Comparison of ENCODE assay signal across 8 cellular contexts in the genomic region with DNA sequence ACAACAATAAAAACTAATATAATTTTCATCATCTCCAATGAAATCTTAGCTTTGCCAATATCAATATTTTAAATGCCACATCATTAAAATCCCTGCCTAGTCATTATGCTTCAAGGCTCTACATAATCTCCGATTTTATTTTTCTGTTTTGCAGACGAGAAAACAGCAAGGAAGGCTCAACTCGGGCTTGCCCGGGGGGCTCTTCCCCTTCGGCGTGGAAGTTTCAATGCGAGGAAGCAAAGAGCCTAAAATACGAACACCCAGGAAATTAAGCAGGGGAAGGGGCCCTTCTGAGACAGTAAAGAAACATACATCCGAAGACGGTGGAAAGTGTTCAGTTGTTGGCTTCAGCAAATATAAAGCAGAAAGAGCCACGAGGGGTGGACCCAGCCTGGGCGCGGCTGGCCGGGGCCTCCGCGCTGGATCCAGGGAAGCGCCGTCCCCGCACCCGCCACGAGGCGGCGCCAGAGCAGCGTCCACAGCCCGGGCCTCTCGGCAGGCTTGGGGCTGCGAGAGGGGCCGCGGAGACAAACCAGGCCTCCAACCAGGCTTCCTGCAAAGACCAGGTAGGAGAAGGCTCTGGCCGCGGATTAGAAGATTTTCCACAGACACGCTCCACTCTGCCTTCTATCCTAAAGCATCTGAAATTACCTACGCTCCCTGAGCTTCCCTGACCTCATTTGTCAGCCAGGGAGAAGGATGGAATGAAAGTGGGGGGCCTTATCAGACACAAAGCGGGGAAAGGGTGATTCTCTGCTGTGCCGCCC.
DNase-seq lines count a peak whose midpoint lies in the region; ATAC-seq and TF ChIP-seq lines count a peak whose summit lies in the region.

No MANE protein-coding gene starts in this region.

- peak; percentile 83 for TF ChIP-seq CTCF in DND-41 (IDR thresholded peaks at IDR 0.05; ENCODE audit: borderline replicate concordance, extremely low read depth, low read length, poor library complexity, severe bottlenecking)
- TF ChIP-seq CTCF in HFF-Myc (IDR thresholded peaks at IDR 0.05; ENCODE audit: low read depth, low read length, missing control alignments), result peak; percentile 90
- TF ChIP-seq CTCF in fibroblast of the aortic adventitia (IDR thresholded peaks at IDR 0.05; ENCODE audit: insufficient read depth, low read length), result peak; percentile 82
- peak; percentile 94 for TF ChIP-seq CTCF in neural progenitor cell (IDR thresholded peaks at IDR 0.05)
- TF ChIP-seq CTCF in tibial artery (IDR thresholded peaks at IDR 0.05), result peak; percentile 92 to 97

- H2AFZ ChIP-seq in DND-41 (ENCODE audit: low read depth, low read length) (no peak overlapping the region), neural progenitor cell (replicated peaks) (peak overlapping the region; percentile 27)

- peaks cover 5% of the 10 kb centered on the region for H3K4me1 ChIP-seq in DND-41 (ENCODE audit: insufficient read depth, low read length)
- peaks cover 12% of the 10 kb centered on the region for H3K4me1 ChIP-seq in neural progenitor cell
- H3K4me1 ChIP-seq in tibial artery, result peaks cover 0 to 7% (median 7%) of the 10 kb centered on the region in 4 donors

- H3K4me2 ChIP-seq in DND-41 (ENCODE audit: insufficient read depth, low read length), result no peak overlapping the region
- H3K4me2 ChIP-seq in neural progenitor cell, result peak overlapping the region; percentile 60

- H4K20me1 ChIP-seq in DND-41 (ENCODE audit: insufficient read depth, low read length), result no peaks in the 10 kb centered on the region
- H4K20me1 ChIP-seq in neural progenitor cell (ENCODE audit: low read depth), result no peaks in the 10 kb centered on the region

- peak; percentile 98 for ATAC-seq in DND-41 (ENCODE audit: insufficient read depth, low read depth)
- peak; percentile 73 to 86 for ATAC-seq in activated T-cell treated with anti-CD3 and anti-CD28 coated beads, Interleukin-2, amount 50 U/mL, for 72 hours (replicated peaks in 1 of 2)
- ATAC-seq in HG02798 (IDR thresholded peaks at IDR 0.05; ENCODE audit: poor library complexity, unreplicated experiment), result no peak

- H3K27me3 ChIP-seq in DND-41 (ENCODE audit: insufficient read depth, low read length, poor library complexity), result no peaks in the 10 kb centered on the region
- H3K27me3 ChIP-seq in neural progenitor cell, result peaks cover 31% of the 10 kb centered on the region
- H3K27me3 ChIP-seq in tibial artery, result peaks cover 0 to 8% of the 10 kb centered on the region in 2 donors

- intact Hi-C loops in tibial artery (cut with DNase I; ENCODE audit: low total_unique reads), result loop anchor here (5.0 to 10.0 kb wide), 2 partner anchors 415 to 743 kb away; no protein-coding TSS in a partner anchor

- H3K27ac Mint-ChIP-seq in activated T-cell treated with anti-CD3 and anti-CD28 coated beads, Interleukin-2, amount 50 U/mL, for 72 hours, result no peak overlapping the region
- H3K27ac Mint-ChIP-seq in neural progenitor cell, result no peak overlapping the region

- H3K4me3 ChIP-seq in DND-41 (ENCODE audit: low read depth in 1 of 2, low read length in 2 of 2), result no peak overlapping the region
- no peak overlapping the region for H3K4me3 ChIP-seq in HFF-Myc (replicated peaks; ENCODE audit: low read depth, low read length)
- H3K4me3 ChIP-seq in fibroblast of the aortic adventitia (ENCODE audit: low read depth, low read length), result peak overlapping the region; percentile 33
- no peak overlapping the region for H3K4me3 ChIP-seq in neural progenitor cell
- H3K4me3 ChIP-seq in tibial artery, result no peak overlapping the region

- no peaks in the 10 kb centered on the region for H3K9me3 Mint-ChIP-seq in activated T-cell treated with anti-CD3 and anti-CD28 coated beads, Interleukin-2, amount 50 U/mL, for 72 hours
- no peaks in the 10 kb centered on the region for H3K9me3 Mint-ChIP-seq in neural progenitor cell

- H3K4me1 Mint-ChIP-seq in activated T-cell treated with anti-CD3 and anti-CD28 coated beads, Interleukin-2, amount 50 U/mL, for 72 hours (ENCODE audit: low read depth), result no peaks in the 10 kb centered on the region
- H3K4me1 Mint-ChIP-seq in neural progenitor cell, result peaks cover 12% of the 10 kb centered on the region

- H3K36me3 ChIP-seq in DND-41 (ENCODE audit: insufficient read depth, low read length), result no peaks in the 10 kb centered on the region
- no peaks in the 10 kb centered on the region for H3K36me3 ChIP-seq in neural progenitor cell
- H3K36me3 ChIP-seq in tibial artery, result no peaks in the 10 kb centered on the region

- peaks cover 5% of the 10 kb centered on the region for H3K27me3 Mint-ChIP-seq in activated T-cell treated with anti-CD3 and anti-CD28 coated beads, Interleukin-2, amount 50 U/mL, for 72 hours (ENCODE audit: low read depth)
- peaks cover 13% of the 10 kb centered on the region for H3K27me3 Mint-ChIP-seq in neural progenitor cell (ENCODE audit: insufficient read depth, low read depth)

- H3K9me3 ChIP-seq in DND-41 (ENCODE audit: insufficient read depth, low read length, severe bottlenecking) (no peaks in the 10 kb centered on the region), neural progenitor cell (ENCODE audit: low read depth) (no peaks in the 10 kb centered on the region), tibial artery (no peaks in the 10 kb centered on the region)

- no peak overlapping the region for H3K4me3 Mint-ChIP-seq in activated T-cell treated with anti-CD3 and anti-CD28 coated beads, Interleukin-2, amount 50 U/mL, for 72 hours
- no peak overlapping the region for H3K4me3 Mint-ChIP-seq in neural progenitor cell

- DNase-seq in DND-41 (peak; percentile 73), HFF-Myc (ENCODE audit: extremely low read depth, low read depth) (no peak), NCI-H526 treated with DMSO at 0.1 percent for 48 hours (lab: John Stamatoyannopoulos, UW) (peak; percentile 25), fibroblast of the aortic adventitia (ENCODE audit: low read depth) (peak; percentile 48), neural progenitor cell (ENCODE audit: low spot score) (peak; percentile 86), tibial artery (peak; percentile 34 to 72)
- DNase-seq in activated T-cell treated with anti-CD3 and anti-CD28 coated beads, Interleukin-2, amount 50 U/mL, for 72 hours, result peak; percentile 62 to 79

- peaks cover 2% of the 10 kb centered on the region for H3F3A ChIP-seq in neural progenitor cell (ENCODE audit: low read depth)

- no peak overlapping the region for H3K9ac ChIP-seq in DND-41 (ENCODE audit: low read depth, low read length)
- no peak overlapping the region for H3K9ac ChIP-seq in neural progenitor cell

- H3K79me2 ChIP-seq in DND-41 (ENCODE audit: insufficient read depth, low read length) (no peaks in the 10 kb centered on the region), neural progenitor cell (ENCODE audit: low read depth) (no peaks in the 10 kb centered on the region)

- no peaks in the 10 kb centered on the region for H3K36me3 Mint-ChIP-seq in activated T-cell treated with anti-CD3 and anti-CD28 coated beads, Interleukin-2, amount 50 U/mL, for 72 hours (ENCODE audit: insufficient read depth in 2 of 2)
- no peaks in the 10 kb centered on the region for H3K36me3 Mint-ChIP-seq in neural progenitor cell

- no peak overlapping the region for H3K27ac ChIP-seq in DND-41 (ENCODE audit: low read length)
- H3K27ac ChIP-seq in neural progenitor cell, result no peak overlapping the region
- H3K27ac ChIP-seq in tibial artery, result no peak overlapping the region
